Comparison of ENCODE assay signal across 14 cellular contexts in the genomic region with DNA sequence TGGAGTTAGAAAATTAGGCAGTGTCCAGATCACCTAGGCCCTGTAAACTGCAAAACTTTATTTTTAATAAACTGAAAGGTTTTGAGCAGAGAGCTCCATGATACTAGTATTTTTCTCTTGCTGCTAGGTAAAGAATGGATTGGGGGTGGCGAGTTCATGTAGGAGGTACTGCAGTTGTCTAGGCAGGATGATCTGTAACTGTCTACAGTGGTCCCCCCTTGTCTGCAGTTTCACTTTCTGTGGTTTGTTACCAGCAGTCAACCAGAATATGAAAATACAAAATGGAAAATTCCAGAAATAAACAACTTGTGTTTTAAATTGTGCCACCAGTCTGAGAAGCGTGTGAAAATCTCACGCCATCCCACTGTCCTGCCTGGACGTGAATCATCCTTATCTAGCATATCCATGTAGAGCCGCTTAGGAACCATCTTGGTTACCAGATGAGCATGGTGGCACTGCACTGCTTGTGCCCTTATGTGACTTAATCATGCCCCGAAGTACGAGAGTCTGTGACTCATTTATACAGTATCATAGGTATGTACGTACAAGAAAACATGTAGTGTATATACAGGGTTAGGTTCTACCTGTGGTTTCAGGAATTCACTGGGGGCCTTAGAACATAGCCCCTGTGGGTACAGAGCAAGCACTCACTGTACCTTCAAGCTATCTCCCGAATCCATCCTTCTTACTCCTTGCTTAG.
DNase-seq lines count a peak whose midpoint lies in the region; ATAC-seq, FAIRE-seq and TF ChIP-seq lines count a peak whose summit lies in the region.
"Had no signal": no experiment of that assay in that cellular context is flagged by ENCODE, and none has a peak within 500 bp of the region (broad histone marks: within the 10 kb centered on the region; RNA-seq: fewer than 3 reads in every experiment).

No MANE protein-coding gene starts in this region.

- no peaks in the 10 kb centered on the region for H3K79me2 ChIP-seq in GM12878 (ENCODE audit: control insufficient read depth, insufficient read depth, low read length)

- peaks cover 7% of the 10 kb centered on the region for H3K4me1 Mint-ChIP-seq in activated T-helper 1 cell treated with anti-CD3 and anti-CD28 coated beads, Interleukin-12 subunit alpha, Interleukin-12 subunit beta, Interleukin-2, Interleukin-4 antibody, amounts not matched to agents 30 ng/mL and 10 ng/mL and 1 ng/mL, durations not matched to agents 14 hours and 24 hours and 36 hours (ENCODE audit: low read depth)
- no peaks in the 10 kb centered on the region for H3K4me1 Mint-ChIP-seq in Caco-2 (ENCODE audit: low read depth, unreplicated experiment)

- intact Hi-C loops in GM12878 (cut with micrococcal nuclease; ENCODE audit: unreplicated experiment) = no loop called here
- intact Hi-C loops in activated T-helper 1 cell treated with anti-CD3 and anti-CD28 coated beads, Interleukin-12 subunit alpha, Interleukin-12 subunit beta, Interleukin-2, Interleukin-4 antibody, amounts not matched to agents 30 ng/mL and 10 ng/mL and 1 ng/mL, durations not matched to agents 14 hours and 24 hours and 36 hours (cut with micrococcal nuclease) = no loop called here
- intact Hi-C loops in sciatic nerve (cut with DNase I) = no loop called here
- intact Hi-C loops in Caco-2 (cut with micrococcal nuclease; ENCODE audit: unreplicated experiment) = no loop called here

- no peak overlapping the region for H3K27ac Mint-ChIP-seq in activated T-helper 1 cell treated with anti-CD3 and anti-CD28 coated beads, Interleukin-12 subunit alpha, Interleukin-12 subunit beta, Interleukin-2, Interleukin-4 antibody, amounts not matched to agents 30 ng/mL and 10 ng/mL and 1 ng/mL, durations not matched to agents 14 hours and 24 hours and 36 hours
- H3K27ac Mint-ChIP-seq in Caco-2 (ENCODE audit: unreplicated experiment) = no peak overlapping the region

- peak in 1 of 2 experiments; percentile 14 for DNase-seq in A549 (ENCODE audit: low read depth in 1 of 2, low spot score in 1 of 2)
- DNase-seq in GM12878 (ENCODE audit: low read depth, low spot score) = peak; percentile 16
- DNase-seq in activated T-helper 1 cell treated with anti-CD3 and anti-CD28 coated beads, Interleukin-12 subunit alpha, Interleukin-12 subunit beta, Interleukin-2, Interleukin-4 antibody, amounts not matched to agents 30 ng/mL and 10 ng/mL and 1 ng/mL, durations not matched to agents 14 hours and 24 hours and 36 hours (ENCODE audit: low spot score) = no peak
- no peak for DNase-seq in sciatic nerve (ENCODE audit: low spot score)
- DNase-seq in Caco-2 = no peak
- DNase-seq: C1 segment of cervical spinal cord; erythroblast; NCI-H510A treated with DMSO at 0.1 percent for 48 hours; stimulated activated naive CD4-positive, alpha-beta T cell treated with Interleukin-2 at 50 U/mL for 16 hours; SW 1271 had no signal

- POLR2A ChIA-PET in A549 (lab: Yijun Ruan, JAX) = no interaction called here
- POLR2A ChIA-PET in GM12878 (lab: Charles Lee) = no interaction called here
- POLR2A ChIA-PET in Caco-2 (lab: Charles Lee) = no interaction called here

- 79% methylated on average over 9 of the region's 9 CpGs for WGBS in A549 (ENCODE audit: missing lambda C conversion rate)
- 41% methylated on average over 9 of the region's 9 CpGs for WGBS in GM12878 (ENCODE audit: insufficient coverage, insufficient replicate concordance, low lambda C conversion rate, missing lambda C conversion rate)

- CTCF ChIA-PET in A549 (lab: Yijun Ruan, JAX) (no interaction called here), GM12878 (lab: Yijun Ruan, JAX) (interaction anchor here (1.6 kb wide), 1 partner anchor 134 kb away, joined by 4 read pairs; no protein-coding TSS in a partner anchor), Caco-2 (lab: Charles Lee) (no interaction called here)

- SMC1A ChIA-PET in GM12878 (lab: Charles Lee; ENCODE audit: uncharacterized antibody, unreplicated experiment) = no interaction called here

- no peak overlapping the region for H3K9ac ChIP-seq in GM12878 (ENCODE audit: control insufficient read depth, insufficient read depth, low read length)

- H3K9me3 ChIP-seq in A549 = no peaks in the 10 kb centered on the region
- no peaks in the 10 kb centered on the region for H3K9me3 ChIP-seq in GM12878 (replicated peaks; ENCODE audit: control insufficient read depth, insufficient read depth, low read length)
- H3K9me3 ChIP-seq in Caco-2 = no peaks in the 10 kb centered on the region
- H3K9me3 ChIP-seq: ascending aorta had no signal

- TF ChIP-seq EP300 in A549 (IDR thresholded peaks at IDR 0.05) (no peak), GM12878 (IDR thresholded peaks at IDR 0.05; ENCODE audit: borderline replicate concordance in 1 of 2, control insufficient read depth in 1 of 2, low read depth in 2 of 2, low read length in 2 of 2) (no peak)

- no peak overlapping the region for H3K4me2 ChIP-seq in A549
- H3K4me2 ChIP-seq in GM12878 (ENCODE audit: control insufficient read depth, insufficient read depth) = 0 out of 2 replicates have a peak overlapping the region, but pooled peaks have one; percentile 33

- BruUV-seq in GM12878 (replicated peaks; lab: Mats Ljungman, UMichigan) (no TSS peak), Caco-2 (replicated peaks; lab: Mats Ljungman, UMichigan) (no TSS peak)

- H3K9me3 Mint-ChIP-seq in activated T-helper 1 cell treated with anti-CD3 and anti-CD28 coated beads, Interleukin-12 subunit alpha, Interleukin-12 subunit beta, Interleukin-2, Interleukin-4 antibody, amounts not matched to agents 30 ng/mL and 10 ng/mL and 1 ng/mL, durations not matched to agents 14 hours and 24 hours and 36 hours = no peaks in the 10 kb centered on the region
- no peaks in the 10 kb centered on the region for H3K9me3 Mint-ChIP-seq in Caco-2 (ENCODE audit: unreplicated experiment)

- no peak overlapping the region for H3K4me3 Mint-ChIP-seq in activated T-helper 1 cell treated with anti-CD3 and anti-CD28 coated beads, Interleukin-12 subunit alpha, Interleukin-12 subunit beta, Interleukin-2, Interleukin-4 antibody, amounts not matched to agents 30 ng/mL and 10 ng/mL and 1 ng/mL, durations not matched to agents 14 hours and 24 hours and 36 hours
- H3K4me3 Mint-ChIP-seq in Caco-2 (ENCODE audit: unreplicated experiment) = no peak overlapping the region

- FAIRE-seq in A549 (lab: Jason Lieb, UNC) = no peak
- FAIRE-seq in GM12878 (lab: Jason Lieb, UNC) = no peak

- in situ Hi-C loops in GM12878 (cut with MboI) = no loop called here

- H3K27me3 ChIP-seq in GM12878 (replicated peaks in 1 of 2; ENCODE audit: control insufficient read depth in 2 of 2, insufficient read depth in 2 of 2, low read length in 1 of 2) (no peaks in the 10 kb centered on the region), Caco-2 (replicated peaks; ENCODE audit: control insufficient read depth, insufficient read depth, low read length) (no peaks in the 10 kb centered on the region)
- H3K27me3 ChIP-seq: ascending aorta had no signal

- no peak overlapping the region for H2AFZ ChIP-seq in GM12878 (ENCODE audit: control insufficient read depth, low read depth, low read length)

- H3K4me1 ChIP-seq in A549 = no peaks in the 10 kb centered on the region
- H3K4me1 ChIP-seq in GM12878 (ENCODE audit: control insufficient read depth, insufficient read depth, low read length) = peaks cover 4% of the 10 kb centered on the region
- H3K4me1 ChIP-seq in Caco-2 = peaks cover 4% of the 10 kb centered on the region; the same call in 1 of the 2 replicates
- H3K4me1 ChIP-seq: ascending aorta had no signal

- TF ChIP-seq POLR2A in A549 (IDR thresholded peaks at IDR 0.05; ENCODE audit: low read length) (no peak), GM12878 (IDR thresholded peaks at IDR 0.05; ENCODE audit: low read depth, low read length) (peak; percentile 35; the same call in 1 of the 2 replicates)

- peak; percentile 60 to 61 for ATAC-seq in A549
- ATAC-seq in GM18909 (IDR thresholded peaks at IDR 0.05; ENCODE audit: poor library complexity, unreplicated experiment) = peak; percentile 59
- ATAC-seq in HG03378 (IDR thresholded peaks at IDR 0.05; ENCODE audit: unreplicated experiment) = peak; percentile 50
- peak; percentile 78 for ATAC-seq in GM12878
- ATAC-seq in sciatic nerve = no peak
- ATAC-seq in GM18873 (IDR thresholded peaks at IDR 0.05; ENCODE audit: low FRiP score, unreplicated experiment) = no peak

- H3K4me3 ChIP-seq in A549 = no peak overlapping the region
- no peak overlapping the region for H3K4me3 ChIP-seq in GM12878
- no peak overlapping the region for H3K4me3 ChIP-seq in Caco-2 (ENCODE audit: low read depth, low read length)
- H3K4me3 ChIP-seq: ascending aorta had no signal

- peaks cover 11% of the 10 kb centered on the region for H3K36me3 Mint-ChIP-seq in activated T-helper 1 cell treated with anti-CD3 and anti-CD28 coated beads, Interleukin-12 subunit alpha, Interleukin-12 subunit beta, Interleukin-2, Interleukin-4 antibody, amounts not matched to agents 30 ng/mL and 10 ng/mL and 1 ng/mL, durations not matched to agents 14 hours and 24 hours and 36 hours (ENCODE audit: low read depth)
- peaks cover 33% of the 10 kb centered on the region for H3K36me3 Mint-ChIP-seq in Caco-2 (ENCODE audit: insufficient read depth, unreplicated experiment)

- no peaks in the 10 kb centered on the region for H4K20me1 ChIP-seq in GM12878 (ENCODE audit: control insufficient read depth, insufficient read depth)

- RAD21 ChIA-PET in GM12878 (lab: Charles Lee; ENCODE audit: unreplicated experiment) = no interaction called here

- no peaks in the 10 kb centered on the region for H3K27me3 Mint-ChIP-seq in activated T-helper 1 cell treated with anti-CD3 and anti-CD28 coated beads, Interleukin-12 subunit alpha, Interleukin-12 subunit beta, Interleukin-2, Interleukin-4 antibody, amounts not matched to agents 30 ng/mL and 10 ng/mL and 1 ng/mL, durations not matched to agents 14 hours and 24 hours and 36 hours (ENCODE audit: insufficient read depth)
- H3K27me3 Mint-ChIP-seq in Caco-2 (ENCODE audit: insufficient read depth, unreplicated experiment) = no peaks in the 10 kb centered on the region

- H3K27ac ChIP-seq in A549 (no peak overlapping the region), GM12878 (ENCODE audit: control insufficient read depth, insufficient read depth) (no peak overlapping the region)
- H3K27ac ChIP-seq: ascending aorta had no signal

- TF ChIP-seq RAD21 in A549 (conservative IDR thresholded peaks at IDR 0.05 in 1 of 2, IDR thresholded peaks at IDR 0.05 in 1 of 2) = no peak
- TF ChIP-seq RAD21 in GM12878 (IDR thresholded peaks at IDR 0.05; ENCODE audit: insufficient read depth, low read depth, low read length) = no peak

- H3K36me3 ChIP-seq in GM12878 (ENCODE audit: control insufficient read depth in 2 of 2, insufficient read depth in 2 of 2, low read length in 1 of 2) = peaks cover 0 to 3% of the 10 kb centered on the region in 2 experiments; a peak in 1 of 4 replicates
- H3K36me3 ChIP-seq in Caco-2 (ENCODE audit: control insufficient read depth, insufficient read depth, low read length) = no peaks in the 10 kb centered on the region

- TF ChIP-seq CTCF in A549 (IDR thresholded peaks at IDR 0.05) (no peak), GM12878 (IDR thresholded peaks at IDR 0.05 in 2 of 3, conservative IDR thresholded peaks at IDR 0.05 in 1 of 3; ENCODE audit: control insufficient read depth in 2 of 3, extremely low read depth in 1 of 3, insufficient read depth in 1 of 3, low read depth in 3 of 3, low read length in 3 of 3) (no peak), Caco-2 (IDR thresholded peaks at IDR 0.05; ENCODE audit: insufficient read depth in 1 of 2, low read depth in 1 of 2, low read length in 1 of 2, severe bottlenecking in 1 of 2, unreplicated experiment in 1 of 2) (no peak)

TF ChIP-seq in GM12878, 131 proteins besides CTCF, POLR2A, EP300 and RAD21 (continues in another document):
- TF ChIP-seq HDGF (IDR thresholded peaks at IDR 0.05) = no peak

Comparison
In these comparisons a context has a peak if more than half of its experiments do, and no peak if none do; other contexts are left out.
1. ATAC-seq: peak in A549 (2 of 2), GM18909 (single experiment), HG03378 (single experiment) and GM12878 (single experiment); none in sciatic nerve (single experiment) and GM18873 (single experiment).
2. Of the 24 proteins assayed by ChIP-seq in both GM12878 and A549: peak only in GM12878: BCL3 and POLR2A; only in A549: none; in both: none; in neither: 22.